In genomic region chr7:66100408-66101050, GRCh38 we compare ENCODE assay signal across 1 cellular context.
A peak's percentile ranks its signal among the peaks of the same experiment; 100 is the strongest.
TF ChIP-seq lines count a peak whose summit lies in the region.

No MANE protein-coding gene starts in this region.

TF ChIP-seq in HEK293, 187 proteins besides CTCF, POLR2A, EP300 and RAD21 (continued from another document):
- TF ChIP-seq, protein P1, sequence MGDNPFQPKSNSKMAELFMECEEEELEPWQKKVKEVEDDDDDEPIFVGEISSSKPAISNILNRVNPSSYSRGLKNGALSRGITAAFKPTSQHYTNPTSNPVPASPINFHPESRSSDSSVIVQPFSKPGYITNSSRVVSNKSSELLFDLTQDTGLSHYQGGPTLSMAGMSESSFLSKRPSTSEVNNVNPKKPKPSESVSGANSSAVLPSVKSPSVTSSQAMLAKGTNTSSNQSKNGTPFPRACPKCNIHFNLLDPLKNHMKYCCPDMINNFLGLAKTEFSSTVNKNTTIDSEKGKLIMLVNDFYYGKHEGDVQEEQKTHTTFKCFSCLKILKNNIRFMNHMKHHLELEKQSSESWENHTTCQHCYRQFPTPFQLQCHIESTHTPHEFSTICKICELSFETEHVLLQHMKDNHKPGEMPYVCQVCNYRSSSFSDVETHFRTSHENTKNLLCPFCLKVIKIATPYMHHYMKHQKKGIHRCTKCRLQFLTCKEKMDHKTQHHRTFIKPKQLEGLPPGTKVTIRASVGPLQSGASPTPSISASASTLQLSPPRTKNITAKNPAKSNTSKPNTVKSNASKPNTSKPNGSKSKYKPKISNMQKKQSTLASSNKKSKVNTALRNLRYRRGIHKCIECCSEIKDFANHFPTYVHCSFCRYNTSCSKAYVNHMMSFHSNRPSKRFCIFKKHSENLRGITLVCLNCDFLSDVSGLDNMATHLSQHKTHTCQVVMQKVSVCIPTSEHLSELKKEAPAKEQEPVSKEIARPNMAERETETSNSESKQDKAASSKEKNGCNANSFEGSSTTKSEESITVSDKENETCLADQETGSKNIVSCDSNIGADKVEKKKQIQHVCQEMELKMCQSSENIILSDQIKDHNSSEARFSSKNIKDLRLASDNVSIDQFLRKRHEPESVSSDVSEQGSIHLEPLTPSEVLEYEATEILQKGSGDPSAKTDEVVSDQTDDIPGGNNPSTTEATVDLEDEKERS (tag by site-specific recombination; IDR thresholded peaks at IDR 0.05) = no peak
- TF ChIP-seq, protein P2, sequence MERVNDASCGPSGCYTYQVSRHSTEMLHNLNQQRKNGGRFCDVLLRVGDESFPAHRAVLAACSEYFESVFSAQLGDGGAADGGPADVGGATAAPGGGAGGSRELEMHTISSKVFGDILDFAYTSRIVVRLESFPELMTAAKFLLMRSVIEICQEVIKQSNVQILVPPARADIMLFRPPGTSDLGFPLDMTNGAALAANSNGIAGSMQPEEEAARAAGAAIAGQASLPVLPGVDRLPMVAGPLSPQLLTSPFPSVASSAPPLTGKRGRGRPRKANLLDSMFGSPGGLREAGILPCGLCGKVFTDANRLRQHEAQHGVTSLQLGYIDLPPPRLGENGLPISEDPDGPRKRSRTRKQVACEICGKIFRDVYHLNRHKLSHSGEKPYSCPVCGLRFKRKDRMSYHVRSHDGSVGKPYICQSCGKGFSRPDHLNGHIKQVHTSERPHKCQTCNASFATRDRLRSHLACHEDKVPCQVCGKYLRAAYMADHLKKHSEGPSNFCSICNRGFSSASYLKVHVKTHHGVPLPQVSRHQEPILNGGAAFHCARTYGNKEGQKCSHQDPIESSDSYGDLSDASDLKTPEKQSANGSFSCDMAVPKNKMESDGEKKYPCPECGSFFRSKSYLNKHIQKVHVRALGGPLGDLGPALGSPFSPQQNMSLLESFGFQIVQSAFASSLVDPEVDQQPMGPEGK (tag by site-specific recombination; IDR thresholded peaks at IDR 0.05) = no peak
- TF ChIP-seq ZNF121 (tag by site-specific recombination; IDR thresholded peaks at IDR 0.05) (peak; percentile 80), ZFP41 (tag by site-specific recombination; IDR thresholded peaks at IDR 0.05; ENCODE audit: borderline replicate concordance) (no peak), ZNF629 (tag by site-specific recombination; IDR thresholded peaks at IDR 0.05) (no peak), OSR2 (tag by site-specific recombination; IDR thresholded peaks at IDR 0.05) (peak; percentile 8), ZNF518A (tag by site-specific recombination; conservative IDR thresholded peaks at IDR 0.05; ENCODE audit: low read depth) (no peak), ZNF274 (IDR thresholded peaks at IDR 0.05; ENCODE audit: low read length) (no peak), ZNF274 (tag by site-specific recombination; IDR thresholded peaks at IDR 0.05; ENCODE audit: borderline replicate concordance) (no peak), ZNF560 (tag by site-specific recombination; IDR thresholded peaks at IDR 0.05; ENCODE audit: borderline replicate concordance) (no peak), ZNF335 (tag by site-specific recombination; conservative IDR thresholded peaks at IDR 0.05) (0 out of 2 replicates have a peak, but pooled peaks have one; percentile 9), KLF8 (tag by site-specific recombination; IDR thresholded peaks at IDR 0.05) (no peak), HOXD13 (CRISPR knock-in tag; IDR thresholded peaks at IDR 0.05; ENCODE audit: borderline replicate concordance) (peak; percentile 83; the same call in 1 of the 2 replicates), ZNF701 (tag by site-specific recombination; IDR thresholded peaks at IDR 0.05) (no peak), ZNF660 (tag by site-specific recombination; IDR thresholded peaks at IDR 0.05) (no peak), PRDM1 (tag by site-specific recombination; IDR thresholded peaks at IDR 0.05) (no peak), ZNF555 (tag by site-specific recombination; conservative IDR thresholded peaks at IDR 0.05) (no peak), ZNF292 (tag by site-specific recombination; IDR thresholded peaks at IDR 0.05; ENCODE audit: borderline replicate concordance, low read depth) (no peak), ZFP37 (tag by site-specific recombination; IDR thresholded peaks at IDR 0.05) (no peak), ZNF391 (tag by site-specific recombination; IDR thresholded peaks at IDR 0.05; ENCODE audit: borderline replicate concordance, low read depth) (no peak), ZNF112 (tag by site-specific recombination; IDR thresholded peaks at IDR 0.05) (no peak), PRDM2 (tag by site-specific recombination; IDR thresholded peaks at IDR 0.05; ENCODE audit: borderline replicate concordance) (no peak), KLF10 (tag by site-specific recombination; IDR thresholded peaks at IDR 0.05) (no peak), ZSCAN16 (tag by site-specific recombination; IDR thresholded peaks at IDR 0.05) (no peak), ZNF776 (tag by site-specific recombination; IDR thresholded peaks at IDR 0.05; ENCODE audit: borderline replicate concordance) (no peak), GFI1B (tag by site-specific recombination; IDR thresholded peaks at IDR 0.05) (no peak), ZNF19 (tag by site-specific recombination; IDR thresholded peaks at IDR 0.05; ENCODE audit: low read depth) (no peak)
- TF ChIP-seq, protein P3, sequence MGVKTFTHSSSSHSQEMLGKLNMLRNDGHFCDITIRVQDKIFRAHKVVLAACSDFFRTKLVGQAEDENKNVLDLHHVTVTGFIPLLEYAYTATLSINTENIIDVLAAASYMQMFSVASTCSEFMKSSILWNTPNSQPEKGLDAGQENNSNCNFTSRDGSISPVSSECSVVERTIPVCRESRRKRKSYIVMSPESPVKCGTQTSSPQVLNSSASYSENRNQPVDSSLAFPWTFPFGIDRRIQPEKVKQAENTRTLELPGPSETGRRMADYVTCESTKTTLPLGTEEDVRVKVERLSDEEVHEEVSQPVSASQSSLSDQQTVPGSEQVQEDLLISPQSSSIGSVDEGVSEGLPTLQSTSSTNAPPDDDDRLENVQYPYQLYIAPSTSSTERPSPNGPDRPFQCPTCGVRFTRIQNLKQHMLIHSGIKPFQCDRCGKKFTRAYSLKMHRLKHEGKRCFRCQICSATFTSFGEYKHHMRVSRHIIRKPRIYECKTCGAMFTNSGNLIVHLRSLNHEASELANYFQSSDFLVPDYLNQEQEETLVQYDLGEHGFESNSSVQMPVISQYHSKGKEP (tag by site-specific recombination; IDR thresholded peaks at IDR 0.05) = no peak
- TF ChIP-seq, protein P4, sequence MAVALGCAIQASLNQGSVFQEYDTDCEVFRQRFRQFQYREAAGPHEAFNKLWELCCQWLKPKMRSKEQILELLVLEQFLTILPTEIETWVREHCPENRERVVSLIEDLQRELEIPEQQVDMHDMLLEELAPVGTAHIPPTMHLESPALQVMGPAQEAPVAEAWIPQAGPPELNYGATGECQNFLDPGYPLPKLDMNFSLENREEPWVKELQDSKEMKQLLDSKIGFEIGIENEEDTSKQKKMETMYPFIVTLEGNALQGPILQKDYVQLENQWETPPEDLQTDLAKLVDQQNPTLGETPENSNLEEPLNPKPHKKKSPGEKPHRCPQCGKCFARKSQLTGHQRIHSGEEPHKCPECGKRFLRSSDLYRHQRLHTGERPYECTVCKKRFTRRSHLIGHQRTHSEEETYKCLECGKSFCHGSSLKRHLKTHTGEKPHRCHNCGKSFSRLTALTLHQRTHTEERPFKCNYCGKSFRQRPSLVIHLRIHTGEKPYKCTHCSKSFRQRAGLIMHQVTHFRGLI (tag by site-specific recombination; IDR thresholded peaks at IDR 0.05) = no peak
- TF ChIP-seq, protein P5, sequence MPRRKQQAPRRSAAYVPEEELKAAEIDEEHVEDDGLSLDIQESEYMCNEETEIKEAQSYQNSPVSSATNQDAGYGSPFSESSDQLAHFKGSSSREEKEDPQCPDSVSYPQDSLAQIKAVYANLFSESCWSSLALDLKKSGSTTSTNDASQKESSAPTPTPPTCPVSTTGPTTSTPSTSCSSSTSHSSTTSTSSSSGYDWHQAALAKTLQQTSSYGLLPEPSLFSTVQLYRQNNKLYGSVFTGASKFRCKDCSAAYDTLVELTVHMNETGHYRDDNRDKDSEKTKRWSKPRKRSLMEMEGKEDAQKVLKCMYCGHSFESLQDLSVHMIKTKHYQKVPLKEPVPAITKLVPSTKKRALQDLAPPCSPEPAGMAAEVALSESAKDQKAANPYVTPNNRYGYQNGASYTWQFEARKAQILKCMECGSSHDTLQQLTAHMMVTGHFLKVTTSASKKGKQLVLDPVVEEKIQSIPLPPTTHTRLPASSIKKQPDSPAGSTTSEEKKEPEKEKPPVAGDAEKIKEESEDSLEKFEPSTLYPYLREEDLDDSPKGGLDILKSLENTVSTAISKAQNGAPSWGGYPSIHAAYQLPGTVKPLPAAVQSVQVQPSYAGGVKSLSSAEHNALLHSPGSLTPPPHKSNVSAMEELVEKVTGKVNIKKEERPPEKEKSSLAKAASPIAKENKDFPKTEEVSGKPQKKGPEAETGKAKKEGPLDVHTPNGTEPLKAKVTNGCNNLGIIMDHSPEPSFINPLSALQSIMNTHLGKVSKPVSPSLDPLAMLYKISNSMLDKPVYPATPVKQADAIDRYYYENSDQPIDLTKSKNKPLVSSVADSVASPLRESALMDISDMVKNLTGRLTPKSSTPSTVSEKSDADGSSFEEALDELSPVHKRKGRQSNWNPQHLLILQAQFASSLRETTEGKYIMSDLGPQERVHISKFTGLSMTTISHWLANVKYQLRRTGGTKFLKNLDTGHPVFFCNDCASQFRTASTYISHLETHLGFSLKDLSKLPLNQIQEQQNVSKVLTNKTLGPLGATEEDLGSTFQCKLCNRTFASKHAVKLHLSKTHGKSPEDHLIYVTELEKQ (tag by site-specific recombination; IDR thresholded peaks at IDR 0.05; ENCODE audit: borderline replicate concordance) = no peak
